Comparison of ENCODE assay signal across 8 cellular contexts in genomic region chr17:81484195-81484979, GRCh38. TPM values are rescaled to one million over a fixed set of nuclear protein-coding genes. Genes with fewer than 3 reads are reported as not detected.
DNase-seq lines count a peak whose midpoint lies in the region; ATAC-seq and TF ChIP-seq lines count a peak whose summit lies in the region.

No MANE protein-coding gene starts in this region.

- peak in 55 of 56 donors; percentile 81 to 100 (median 99) for TF ChIP-seq CTCF in dorsolateral prefrontal cortex (IDR thresholded peaks at IDR 0.05 in 54 of 56, conservative IDR thresholded peaks at IDR 0.05 in 2 of 56; ENCODE audit: low read depth in 1 of 56, partially characterized antibody in 56 of 56)
- peak in 2 of 3 donors; percentile 70 to 86 for TF ChIP-seq CTCF in lower leg skin (IDR thresholded peaks at IDR 0.05)

- DNase-seq in 8988T (peak; percentile 83), NCI-H524 (lab: John Stamatoyannopoulos, UW) (peak; percentile 78 to 94), dorsolateral prefrontal cortex (peak; percentile 71 to 93 (median 88)), lower leg skin (ENCODE audit: low spot score in 2 of 2) (peak; percentile 75 to 96)
- peak; percentile 82 to 87 for DNase-seq in activated CD4-positive, alpha-beta T cell treated with anti-CD3 and anti-CD28 coated beads, Interleukin-2, amount 50 U/mL, for 24 hours (ENCODE audit: low read depth in 1 of 2, low spot score in 1 of 2)
- DNase-seq in stimulated activated CD4-positive, alpha-beta T cell treated with anti-CD3 and anti-CD28 coated beads, Interleukin-4, amount 100 ng/mL, for 24 hours = peak; percentile 88

- peak overlapping the region; percentile 36 to 71 (median 61) for H3K4me3 ChIP-seq in dorsolateral prefrontal cortex
- no peak overlapping the region for H3K4me3 ChIP-seq in lower leg skin (ENCODE audit: low read depth, poor library complexity, severe bottlenecking)

- WGBS in lower leg skin, 2 donors = 8 to 9% methylated on average over 27 to 31 of the region's 60 CpGs

- ATAC-seq in GM18511 (IDR thresholded peaks at IDR 0.05; ENCODE audit: unreplicated experiment) (peak; percentile 65), HG03432 (IDR thresholded peaks at IDR 0.05; ENCODE audit: unreplicated experiment) (peak; percentile 67)

- no peaks in the 10 kb centered on the region for H3K27me3 ChIP-seq in dorsolateral prefrontal cortex

- H3K27ac ChIP-seq in dorsolateral prefrontal cortex = peak overlapping the region in 33 of 59 donors; percentile 1 to 85 (median 51)

- no peak for TF ChIP-seq POLR2A in lower leg skin (IDR thresholded peaks at IDR 0.05)

- intact Hi-C loops in dorsolateral prefrontal cortex (cut with DNase I) (loop anchor here (1.0 to 5.0 kb wide), 7 partner anchors 52 to 232 kb away; partner anchors contain the start of gene SLC38A10 (in 1 of the 2)), lower leg skin (cut with DNase I; ENCODE audit: low total_unique reads) (loop anchor here (2.0 to 10.0 kb wide), 2 partner anchors 190 to 232 kb away; partner anchors contain the start of gene SLC38A10)

RNA-seq across cellular contexts. Expression of gene ACTG1, which starts 28.2 kb away (rescaled TPM):
- total RNA-seq in dorsolateral prefrontal cortex (1,000 to 10,000 TPM in 85 of 120 experiments, 100 to 1,000 TPM in 35; 558 to 1,589 (median 1,117) TPM), lower leg skin (1,000 to 10,000 TPM; 3,349 to 4,521 (median 4,085) TPM)

RNA-seq across cellular contexts. Expression of gene FSCN2, which starts 43.8 kb away (rescaled TPM):
- total RNA-seq in dorsolateral prefrontal cortex (1 to 10 TPM in 111 of 120 experiments, under 1 TPM in 9; 0.52 to 5.1 (median 2.0) TPM), lower leg skin (1 to 10 TPM in 3 of 4 donors, under 1 TPM in 1; 0.46 to 2.7 (median 1.8) TPM)
